ENCODE assay signal across 11 cellular contexts in the genomic region with DNA sequence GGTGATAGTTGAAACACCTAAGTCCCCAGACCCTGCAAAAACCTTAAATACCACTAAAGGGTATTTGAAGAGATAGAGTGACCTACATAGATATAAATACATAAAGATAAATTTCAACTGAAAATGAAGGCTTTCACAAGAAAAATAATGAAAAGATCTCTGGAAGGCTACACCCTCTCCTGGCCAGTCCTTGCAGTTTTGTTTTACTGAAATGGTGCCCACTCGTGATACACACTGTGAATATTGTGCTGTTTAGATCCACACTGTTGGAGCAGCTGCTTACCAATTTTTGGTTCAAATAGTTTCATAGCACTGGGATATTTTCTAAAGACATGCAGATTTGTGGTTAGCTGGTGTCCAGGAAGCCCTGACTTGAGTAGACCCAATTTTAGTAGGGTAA. TPM values are rescaled to one million over a fixed set of nuclear protein-coding genes. Genes with fewer than 3 reads are reported as not detected.
DNase-seq lines count a peak whose midpoint lies in the region; ATAC-seq, FAIRE-seq and TF ChIP-seq lines count a peak whose summit lies in the region.
"Had no signal": no experiment of that assay in that cellular context is flagged by ENCODE, and none has a peak within 500 bp of the region (broad histone marks: within the 10 kb centered on the region; RNA-seq: fewer than 3 reads in every experiment).

No MANE protein-coding gene starts in this region.

- H3K36me3 ChIP-seq in Panc1 (ENCODE audit: control insufficient read depth, insufficient read depth, low read length) (peaks cover 6% of the 10 kb centered on the region), tibial artery (no peaks in the 10 kb centered on the region), gastrocnemius medialis (no peaks in the 10 kb centered on the region)
- H3K36me3 ChIP-seq: SJCRH30 had no signal

- CTCF ChIA-PET in A549 (lab: Yijun Ruan, JAX), result interaction anchor here (1.1 to 1.5 kb wide), 3 partner anchors 17 to 245 kb away, joined by 3 read pairs; no protein-coding TSS in a partner anchor
- CTCF ChIA-PET in Panc1 (lab: Charles Lee), result no interaction called here

- TF ChIP-seq POLR2A in A549 (IDR thresholded peaks at IDR 0.05; ENCODE audit: low read length) (no peak), GM18505 (IDR thresholded peaks at IDR 0.05; ENCODE audit: borderline replicate concordance, extremely low read depth, insufficient read depth, insufficient read length) (no peak), gastrocnemius medialis (IDR thresholded peaks at IDR 0.05) (no peak)

- H3K9me3 ChIP-seq in A549 (no peaks in the 10 kb centered on the region), Panc1 (ENCODE audit: control insufficient read depth, insufficient read depth, low read depth, low read length) (no peaks in the 10 kb centered on the region), tibial artery (no peaks in the 10 kb centered on the region), gastrocnemius medialis (no peaks in the 10 kb centered on the region)
- H3K9me3 ChIP-seq: psoas muscle, SJCRH30 had no signal

- DNase-seq in A549 (ENCODE audit: low read depth in 1 of 2, low spot score in 1 of 2) (no peak), COR-L47 (lab: John Stamatoyannopoulos, UW) (peak; percentile 5), Panc1 (ENCODE audit: low read depth, low spot score) (no peak), epithelial cell of proximal tubule (ENCODE audit: low read depth) (no peak), amniotic stem cell (lab: John Stamatoyannopoulos, UW) (no peak), tibial artery (no peak), gastrocnemius medialis (no peak)
- DNase-seq: psoas muscle, SJCRH30 had no signal

- intact Hi-C loops in Panc1 (cut with micrococcal nuclease; ENCODE audit: unreplicated experiment) (no loop called here), tibial artery (cut with DNase I; ENCODE audit: low total_unique reads) (no loop called here), gastrocnemius medialis (cut with DNase I; ENCODE audit: low total_unique reads) (no loop called here)

- H3K4me2 ChIP-seq in A549, result peak overlapping the region; percentile 66

- no TSS peak for BruUV-seq in Panc1 (replicated peaks; lab: Mats Ljungman, UMichigan)

- peak overlapping the region; percentile 54; the same call in 1 of the 3 replicates for H3K4me3 ChIP-seq in A549
- H3K4me3 ChIP-seq in Panc1 (ENCODE audit: low read depth in 2 of 2, low read length in 2 of 2), result peak overlapping the region; percentile 23 to 58
- no peak overlapping the region for H3K4me3 ChIP-seq in epithelial cell of proximal tubule (ENCODE audit: low read depth, low read length)
- no peak overlapping the region for H3K4me3 ChIP-seq in tibial artery
- H3K4me3 ChIP-seq in gastrocnemius medialis, result no peak overlapping the region
- H3K4me3 ChIP-seq: psoas muscle, SJCRH30 had no signal

- H3K27ac ChIP-seq in A549 (no peak overlapping the region), Panc1 (ENCODE audit: low read length) (no peak overlapping the region), tibial artery (no peak overlapping the region), gastrocnemius medialis (no peak overlapping the region)
- H3K27ac ChIP-seq: psoas muscle, SJCRH30 had no signal

- peaks cover 29% of the 10 kb centered on the region for H3K4me1 ChIP-seq in A549
- H3K4me1 ChIP-seq in Panc1 (ENCODE audit: control insufficient read depth, insufficient read depth, low read length), result peaks cover 13% of the 10 kb centered on the region
- H3K4me1 ChIP-seq in tibial artery, result peaks cover 0 to 30% (median 16%) of the 10 kb centered on the region in 4 donors
- peaks cover 0 to 10% of the 10 kb centered on the region in 2 donors for H3K4me1 ChIP-seq in gastrocnemius medialis

- WGBS in A549 (ENCODE audit: missing lambda C conversion rate), result 16% methylated on average over 1 of the region's 1 CpG

- ATAC-seq in A549 (no peak), Panc1 (no peak), GM18505 (IDR thresholded peaks at IDR 0.05; ENCODE audit: unreplicated experiment) (no peak), gastrocnemius medialis (no peak)
- ATAC-seq: psoas muscle had no signal

- TF ChIP-seq RAD21 in A549 (conservative IDR thresholded peaks at IDR 0.05 in 1 of 2, IDR thresholded peaks at IDR 0.05 in 1 of 2), result no peak

- TF ChIP-seq EP300 in A549 (IDR thresholded peaks at IDR 0.05), result no peak

- in situ Hi-C loops in Panc1 (cut with HindIII; ENCODE audit: low pct_unique_long_range_greater_than_20kb, low sequenced_read_pairs) (no loop called here), gastrocnemius medialis (cut with MboI; ENCODE audit: low sequenced_read_pairs in 4 of 4) (no loop called here)

- TF ChIP-seq CTCF in A549 (IDR thresholded peaks at IDR 0.05), result no peak
- TF ChIP-seq CTCF in Panc1 (IDR thresholded peaks at IDR 0.05), result no peak
- peak; percentile 40 for TF ChIP-seq CTCF in epithelial cell of proximal tubule (conservative IDR thresholded peaks at IDR 0.05; ENCODE audit: low read depth, low read length)
- TF ChIP-seq CTCF in tibial artery (IDR thresholded peaks at IDR 0.05), result no peak
- no peak for TF ChIP-seq CTCF in gastrocnemius medialis (IDR thresholded peaks at IDR 0.05 in 4 of 5, conservative IDR thresholded peaks at IDR 0.05 in 1 of 5)

- POLR2A ChIA-PET in A549 (lab: Yijun Ruan, JAX), result no interaction called here
- POLR2A ChIA-PET in Panc1 (lab: Charles Lee), result no interaction called here

- no peak for FAIRE-seq in A549 (lab: Jason Lieb, UNC)
- FAIRE-seq: HTR-8/SVneo had no signal

- no peaks in the 10 kb centered on the region for H3K27me3 ChIP-seq in Panc1 (ENCODE audit: control insufficient read depth, insufficient read depth, low read length)
- peaks cover 0 to 30% of the 10 kb centered on the region in 2 donors for H3K27me3 ChIP-seq in tibial artery
- H3K27me3 ChIP-seq in gastrocnemius medialis, result peaks cover 57 to 61% (median 60%) of the 10 kb centered on the region in 3 donors
- H3K27me3 ChIP-seq: SJCRH30 had no signal

TF ChIP-seq in A549, 52 proteins besides CTCF, POLR2A, EP300 and RAD21:
- TF ChIP-seq HDAC2 (IDR thresholded peaks at IDR 0.05) (no peak), ZNF302 (CRISPR knock-in tag; IDR thresholded peaks at IDR 0.05) (no peak), KDM1A (IDR thresholded peaks at IDR 0.05; ENCODE audit: low read depth) (no peak)
- TF ChIP-seq, protein P1, sequence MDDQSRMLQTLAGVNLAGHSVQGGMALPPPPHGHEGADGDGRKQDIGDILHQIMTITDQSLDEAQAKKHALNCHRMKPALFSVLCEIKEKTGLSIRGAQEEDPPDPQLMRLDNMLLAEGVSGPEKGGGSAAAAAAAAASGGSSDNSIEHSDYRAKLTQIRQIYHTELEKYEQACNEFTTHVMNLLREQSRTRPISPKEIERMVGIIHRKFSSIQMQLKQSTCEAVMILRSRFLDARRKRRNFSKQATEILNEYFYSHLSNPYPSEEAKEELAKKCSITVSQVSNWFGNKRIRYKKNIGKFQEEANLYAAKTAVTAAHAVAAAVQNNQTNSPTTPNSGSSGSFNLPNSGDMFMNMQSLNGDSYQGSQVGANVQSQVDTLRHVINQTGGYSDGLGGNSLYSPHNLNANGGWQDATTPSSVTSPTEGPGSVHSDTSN (IDR thresholded peaks at IDR 0.05), result no peak
TF ChIP-seq in A549: peak in this region for 0.

RNA-seq across cellular contexts. Expression of a gene that starts 31.5 kb away (rescaled TPM):
- polyA plus RNA-seq in A549 (2011; rRNA removed), result 63.9 and 82.8 TPM in 2 replicates
- 54.8 and 62.8 TPM in 2 replicates for polyA plus RNA-seq in A549 (2012; cell fraction: cytosol; rRNA removed)
- polyA plus RNA-seq in A549 (2012; cell fraction: nucleus; rRNA removed), result 45.0 and 45.5 TPM in 2 replicates
- polyA plus RNA-seq in A549 (2017; fragmentation: RNase III; extraction: RNeasy Plus Mini Kit Qiagen cat#74134 plus additional on column Dnase treatment), result 52.7 to 67.5 TPM (median 64.5 TPM) in 3 replicates
- 60.3 and 74.0 TPM in 2 replicates for polyA minus RNA-seq in A549 (2011; rRNA and poly(A)+ RNA removed)
- total RNA-seq in Panc1 (2021; ENCODE audit: unreplicated experiment), result 143 TPM
- polyA plus RNA-seq in Panc1 (2012; ENCODE audit: insufficient read length), result 261 TPM
- total RNA-seq in epithelial cell of proximal tubule, result 31.1 and 34.7 TPM in 2 replicates
- total RNA-seq in gastrocnemius medialis, result 10 to 100 TPM; 33.5 to 99.8 (median 62.5) TPM

RNA-seq across cellular contexts. Expression of a gene that starts 39.1 kb away (rescaled TPM):
- not detected in 2 replicates for polyA plus RNA-seq in A549 (2011; rRNA removed)
- polyA plus RNA-seq in A549 (2012; cell fraction: cytosol; rRNA removed), result not detected in 2 replicates
- polyA plus RNA-seq in A549 (2012; cell fraction: nucleus; rRNA removed), result 0.04 TPM in 1 of 2 replicates, not detected in the other
- not detected in 3 replicates for polyA plus RNA-seq in A549 (2017; fragmentation: RNase III; extraction: RNeasy Plus Mini Kit Qiagen cat#74134 plus additional on column Dnase treatment)
- polyA minus RNA-seq in A549 (2011; rRNA and poly(A)+ RNA removed), result not detected in 2 replicates
- 1.2 TPM for total RNA-seq in Panc1 (2021; ENCODE audit: unreplicated experiment)
- polyA plus RNA-seq in Panc1 (2012; ENCODE audit: insufficient read length), result 1.0 TPM
- total RNA-seq in epithelial cell of proximal tubule, result 1.7 and 10.4 TPM in 2 replicates
- total RNA-seq in gastrocnemius medialis, result not detected
- total RNA-seq: psoas muscle, SJCRH30 had no signal

RNA-seq across cellular contexts. Expression of a gene that starts 49.1 kb away (rescaled TPM):
- polyA plus RNA-seq in A549 (2011; rRNA removed) (9.3 and 9.9 TPM in 2 replicates), A549 (2017; fragmentation: RNase III; extraction: RNeasy Plus Mini Kit Qiagen cat#74134 plus additional on column Dnase treatment) (18.8 to 20.1 TPM (median 20.1 TPM) in 3 replicates)
- 12.2 and 16.1 TPM in 2 replicates for polyA plus RNA-seq in A549 (2012; cell fraction: cytosol; rRNA removed)
- polyA plus RNA-seq in A549 (2012; cell fraction: nucleus; rRNA removed), result 41.5 and 54.1 TPM in 2 replicates
- polyA minus RNA-seq in A549 (2011; rRNA and poly(A)+ RNA removed), result 15.7 and 16.0 TPM in 2 replicates
- total RNA-seq in Panc1 (2021; ENCODE audit: unreplicated experiment) (38.6 TPM), epithelial cell of proximal tubule (40.2 and 40.3 TPM in 2 replicates), gastrocnemius medialis (10 to 100 TPM in 2 of 4 donors, 1 to 10 TPM in 2; 4.0 to 12.2 (median 9.3) TPM)
- polyA plus RNA-seq in Panc1 (2012; ENCODE audit: insufficient read length), result 32.3 TPM

Comparison
In these comparisons a context has a peak if more than half of its experiments do, and no peak if none do; other contexts are left out.
1. H3K4me3 ChIP-seq: peak in A549 (single experiment) and Panc1 (2 of 2); none in epithelial cell of proximal tubule (single experiment), tibial artery (0 of 2) and gastrocnemius medialis (0 of 4).